24 cellular contexts compared by ENCODE assay signal in the genomic region with DNA sequence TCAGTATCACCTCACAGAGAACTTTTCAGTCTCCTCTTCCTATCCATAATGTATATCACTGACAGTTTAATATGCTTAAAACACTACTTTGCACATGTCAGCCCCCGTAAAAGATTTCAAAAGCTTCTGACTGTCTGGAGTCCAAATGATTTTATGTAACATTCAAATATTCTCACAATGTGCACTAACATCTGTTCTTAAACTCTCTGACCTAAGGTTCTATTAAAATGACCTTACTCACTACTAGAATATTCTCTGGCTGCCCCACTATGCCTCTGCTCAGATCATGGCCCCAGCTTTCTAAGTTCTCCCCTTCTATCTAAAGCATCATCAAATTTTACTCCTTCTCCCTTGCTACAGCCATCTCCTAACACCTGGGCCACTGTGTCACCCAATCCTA.
"Had no signal": no experiment of that assay in that cellular context is flagged by ENCODE, and none has a peak within 500 bp of the region (broad histone marks: within the 10 kb centered on the region; RNA-seq: fewer than 3 reads in every experiment).

No MANE protein-coding gene starts in this region.

- H3K27me3 ChIP-seq: breast epithelium, dorsolateral prefrontal cortex, heart right ventricle, sigmoid colon, spleen, upper lobe of left lung had no signal

- H3K4me1 ChIP-seq: breast epithelium had no signal

- H3K27ac ChIP-seq: breast epithelium, dorsolateral prefrontal cortex, heart right ventricle, sigmoid colon, spleen, upper lobe of left lung, WERI-Rb-1 had no signal

- H3K27me3 Mint-ChIP-seq: activated naive CD8-positive, alpha-beta T cell; central memory CD8-positive, alpha-beta T cell; effector memory CD8-positive, alpha-beta T cell; naive thymus-derived CD8-positive, alpha-beta T cell had no signal

- H3K27ac Mint-ChIP-seq: activated naive CD8-positive, alpha-beta T cell; activated T-helper 2 cell treated with anti-CD3 and anti-CD28 coated beads, Interferon-gamma antibody, Interleukin-2, Interleukin-4, amounts not matched to agents 10 μg/mL and 5 μg/mL and 100 μg/mL, durations not matched to agents 14 hours and 24 hours and 36 hours had no signal

- H3K9me3 Mint-ChIP-seq: activated T-cell treated with anti-CD3 and anti-CD28 coated beads, Interleukin-2, amount 50 U/mL, for 4 hours; activated T-helper 2 cell treated with anti-CD3 and anti-CD28 coated beads, Interferon-gamma antibody, Interleukin-2, Interleukin-4, amounts not matched to agents 10 μg/mL and 5 μg/mL and 100 μg/mL, durations not matched to agents 14 hours and 24 hours and 36 hours; central memory CD8-positive, alpha-beta T cell; effector memory CD8-positive, alpha-beta T cell; naive thymus-derived CD8-positive, alpha-beta T cell had no signal

- DNase-seq: activated CD4-positive, alpha-beta T cell treated with anti-CD3 and anti-CD28 coated beads for 1 hour; activated CD4-positive, alpha-beta T cell treated with anti-CD3 and anti-CD28 coated beads, Interleukin-2, amount 50 U/mL, for 4 hours; activated CD8-positive, alpha-beta memory T cell treated with anti-CD3 and anti-CD28 coated beads for 24 hours; activated CD8-positive, alpha-beta memory T cell treated with anti-CD3 and anti-CD28 coated beads, Interleukin-2, amount 50 U/mL, for 4 hours; activated naive CD4-positive, alpha-beta T cell; activated T-cell treated with anti-CD3 and anti-CD28 coated beads, Interleukin-2, amount 50 U/mL, for 4 hours; dorsolateral prefrontal cortex; effector memory CD8-positive, alpha-beta T cell; heart right ventricle; islet precursor cell; left cardiac atrium; mesendoderm; naive thymus-derived CD8-positive, alpha-beta T cell; sigmoid colon; spleen; stimulated activated CD4-positive, alpha-beta T cell treated with anti-CD3 and anti-CD28 coated beads, Interleukin-4, amount 100 ng/mL, for 1 hour; stimulated activated naive CD4-positive, alpha-beta T cell treated with Interleukin-2 at 50 U/mL for 16 hours; upper lobe of left lung; WERI-Rb-1 had no signal

- H3K4me3 Mint-ChIP-seq: activated naive CD8-positive, alpha-beta T cell; activated T-cell treated with anti-CD3 and anti-CD28 coated beads, Interleukin-2, amount 50 U/mL, for 4 hours; central memory CD8-positive, alpha-beta T cell; effector memory CD8-positive, alpha-beta T cell; naive thymus-derived CD8-positive, alpha-beta T cell had no signal

- H3K9me3 ChIP-seq: breast epithelium, heart right ventricle, sigmoid colon, spleen, upper lobe of left lung had no signal

- ATAC-seq: activated T-cell treated with anti-CD3 and anti-CD28 coated beads, Interleukin-2, amount 50 U/mL, for 4 hours; effector memory CD8-positive, alpha-beta T cell; esophagus mucosa; heart right ventricle; left cardiac atrium; naive thymus-derived CD8-positive, alpha-beta T cell had no signal

- H3K36me3 ChIP-seq: breast epithelium, sigmoid colon had no signal

- H3K4me3 ChIP-seq: breast epithelium, dorsolateral prefrontal cortex, heart right ventricle, sigmoid colon, spleen, upper lobe of left lung had no signal
